11 cellular contexts compared by ENCODE assay signal in genomic region chr3:46895761-46896160, GRCh38. TPM values are rescaled to one million over a fixed set of nuclear protein-coding genes. Genes with fewer than 3 reads are reported as not detected.
"Had no signal": no experiment of that assay in that cellular context is flagged by ENCODE, and none has a peak within 500 bp of the region (broad histone marks: within the 10 kb centered on the region; RNA-seq: fewer than 3 reads in every experiment).

No MANE protein-coding gene starts in this region.

- FAIRE-seq: colon had no signal

- H3K4me3 ChIP-seq: testis, tibial nerve had no signal

- H3K4me3 Mint-ChIP-seq: dendritic cell treated with granulocyte-macrophage colony-stimulating factor and Interleukin-4, amounts not matched to agents 40 ng/mL and 50 ng/mL, for 4 days; nephron progenitor cell; stimulated activated naive B cell treated with anti-CD40 and anti-IgM and Interleukin-4, amounts not matched to agents 10 μg/mL and 1 μg/mL and 100 μg/mL, for 72 hours; stimulated activated naive CD8-positive, alpha-beta T cell treated with anti-CD3 and anti-CD28 coated beads, Interleukin-15, amount 100 ng/mL, for 72 hours had no signal

- H3K27ac Mint-ChIP-seq: dendritic cell treated with granulocyte-macrophage colony-stimulating factor and Interleukin-4, amounts not matched to agents 40 ng/mL and 50 ng/mL, for 4 days; nephron progenitor cell; stimulated activated naive B cell treated with anti-CD40 and anti-IgM and Interleukin-4, amounts not matched to agents 10 μg/mL and 1 μg/mL and 100 μg/mL, for 72 hours had no signal

- H3K4me1 ChIP-seq: foreskin keratinocyte had no signal

- H3K27me3 ChIP-seq: testis had no signal

- H3K36me3 Mint-ChIP-seq: naive thymus-derived CD4-positive, alpha-beta T cell; stimulated activated naive B cell treated with anti-CD40 and anti-IgM and Interleukin-4, amounts not matched to agents 10 μg/mL and 1 μg/mL and 100 μg/mL, for 72 hours had no signal

- H3K36me3 ChIP-seq: tibial nerve had no signal

- H3K27ac ChIP-seq: foreskin keratinocyte, testis, tibial nerve had no signal

- H3K9me3 ChIP-seq: testis, tibial nerve had no signal

- H3K9me3 Mint-ChIP-seq: dendritic cell treated with granulocyte-macrophage colony-stimulating factor and Interleukin-4, amounts not matched to agents 40 ng/mL and 50 ng/mL, for 4 days; naive thymus-derived CD4-positive, alpha-beta T cell; nephron progenitor cell; stimulated activated naive B cell treated with anti-CD40 and anti-IgM and Interleukin-4, amounts not matched to agents 10 μg/mL and 1 μg/mL and 100 μg/mL, for 72 hours; stimulated activated naive CD8-positive, alpha-beta T cell treated with anti-CD3 and anti-CD28 coated beads, Interleukin-15, amount 100 ng/mL, for 72 hours had no signal

RNA-seq across cellular contexts. Expression of gene PTH1R, which starts 18.2 kb away (rescaled TPM):
- total RNA-seq: foreskin keratinocyte; mononuclear cell; naive thymus-derived CD4-positive, alpha-beta T cell had no signal
- polyA plus RNA-seq: foreskin keratinocyte; mammary epithelial cell; naive thymus-derived CD4-positive, alpha-beta T cell had no signal

RNA-seq across cellular contexts. Expression of gene MYL3, which starts 32.5 kb away (rescaled TPM):
- total RNA-seq: foreskin keratinocyte; mammary epithelial cell; mononuclear cell; naive thymus-derived CD4-positive, alpha-beta T cell had no signal
- polyA plus RNA-seq: foreskin keratinocyte; mammary epithelial cell; naive thymus-derived CD4-positive, alpha-beta T cell had no signal
